In genomic region chr1:114756949-114757454, GRCh38 we compare ENCODE assay signal across 1 cellular context.
TF ChIP-seq lines count a peak whose summit lies in the region.

No MANE protein-coding gene starts in this region.

TF ChIP-seq in endothelial cell of umbilical vein, 7 proteins besides CTCF, POLR2A, EP300 and RAD21:
- TF ChIP-seq EZH2 (IDR thresholded peaks at IDR 0.05; ENCODE audit: borderline replicate concordance, low read depth, low read length, severe bottlenecking) (no peak), JUN (IDR thresholded peaks at IDR 0.05; ENCODE audit: borderline replicate concordance, insufficient read depth, insufficient read length, low read depth) (no peak), POLR2AphosphoS5 (IDR thresholded peaks at IDR 0.05; ENCODE audit: insufficient read depth, low read depth, low read length) (no peak), FOS (IDR thresholded peaks at IDR 0.05; ENCODE audit: borderline replicate concordance, insufficient read depth, low read length) (no peak), GATA2 (IDR thresholded peaks at IDR 0.05; ENCODE audit: insufficient read depth, insufficient read length, low read depth, low read length) (no peak), MYC (IDR thresholded peaks at IDR 0.05; ENCODE audit: low read depth, low read length) (no peak), MAX (IDR thresholded peaks at IDR 0.05; ENCODE audit: insufficient read depth, insufficient read length) (no peak)
